ENCODE assay signal across 1 cellular context in the genomic region with DNA sequence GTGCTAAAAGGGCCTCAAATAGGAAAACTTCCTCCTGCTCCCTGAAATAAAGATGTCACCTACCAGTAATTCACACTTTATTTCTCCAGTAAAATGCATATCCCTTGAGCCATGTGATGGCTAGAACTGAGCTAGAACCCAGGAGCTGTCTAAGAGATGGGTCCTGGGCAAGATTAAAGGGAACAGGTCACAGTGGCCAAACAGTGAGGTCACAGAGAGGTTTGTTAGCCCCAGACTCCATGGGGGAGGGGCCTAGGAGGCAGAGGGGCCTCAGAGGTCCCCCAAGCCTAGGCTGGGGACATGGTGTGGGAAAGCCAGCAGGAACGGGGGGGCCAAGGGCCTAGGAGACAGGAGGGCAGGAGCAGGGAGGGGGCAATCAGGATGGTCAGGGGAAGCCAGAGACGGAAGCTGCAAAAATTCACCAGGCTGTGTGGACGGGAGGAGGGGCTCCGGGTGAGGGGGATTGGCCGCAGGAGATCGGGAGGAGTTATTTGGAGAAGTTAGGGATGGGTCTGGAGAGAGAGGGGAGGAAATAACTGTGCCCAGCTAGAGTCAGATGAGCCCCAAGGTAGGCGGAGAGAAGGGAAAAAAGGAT.
TF ChIP-seq lines count a peak whose summit lies in the region.

No MANE protein-coding gene starts in this region.

TF ChIP-seq in GM23338, 12 proteins besides CTCF, POLR2A, EP300 and RAD21 (continued from another document):
- TF ChIP-seq, protein P1, sequence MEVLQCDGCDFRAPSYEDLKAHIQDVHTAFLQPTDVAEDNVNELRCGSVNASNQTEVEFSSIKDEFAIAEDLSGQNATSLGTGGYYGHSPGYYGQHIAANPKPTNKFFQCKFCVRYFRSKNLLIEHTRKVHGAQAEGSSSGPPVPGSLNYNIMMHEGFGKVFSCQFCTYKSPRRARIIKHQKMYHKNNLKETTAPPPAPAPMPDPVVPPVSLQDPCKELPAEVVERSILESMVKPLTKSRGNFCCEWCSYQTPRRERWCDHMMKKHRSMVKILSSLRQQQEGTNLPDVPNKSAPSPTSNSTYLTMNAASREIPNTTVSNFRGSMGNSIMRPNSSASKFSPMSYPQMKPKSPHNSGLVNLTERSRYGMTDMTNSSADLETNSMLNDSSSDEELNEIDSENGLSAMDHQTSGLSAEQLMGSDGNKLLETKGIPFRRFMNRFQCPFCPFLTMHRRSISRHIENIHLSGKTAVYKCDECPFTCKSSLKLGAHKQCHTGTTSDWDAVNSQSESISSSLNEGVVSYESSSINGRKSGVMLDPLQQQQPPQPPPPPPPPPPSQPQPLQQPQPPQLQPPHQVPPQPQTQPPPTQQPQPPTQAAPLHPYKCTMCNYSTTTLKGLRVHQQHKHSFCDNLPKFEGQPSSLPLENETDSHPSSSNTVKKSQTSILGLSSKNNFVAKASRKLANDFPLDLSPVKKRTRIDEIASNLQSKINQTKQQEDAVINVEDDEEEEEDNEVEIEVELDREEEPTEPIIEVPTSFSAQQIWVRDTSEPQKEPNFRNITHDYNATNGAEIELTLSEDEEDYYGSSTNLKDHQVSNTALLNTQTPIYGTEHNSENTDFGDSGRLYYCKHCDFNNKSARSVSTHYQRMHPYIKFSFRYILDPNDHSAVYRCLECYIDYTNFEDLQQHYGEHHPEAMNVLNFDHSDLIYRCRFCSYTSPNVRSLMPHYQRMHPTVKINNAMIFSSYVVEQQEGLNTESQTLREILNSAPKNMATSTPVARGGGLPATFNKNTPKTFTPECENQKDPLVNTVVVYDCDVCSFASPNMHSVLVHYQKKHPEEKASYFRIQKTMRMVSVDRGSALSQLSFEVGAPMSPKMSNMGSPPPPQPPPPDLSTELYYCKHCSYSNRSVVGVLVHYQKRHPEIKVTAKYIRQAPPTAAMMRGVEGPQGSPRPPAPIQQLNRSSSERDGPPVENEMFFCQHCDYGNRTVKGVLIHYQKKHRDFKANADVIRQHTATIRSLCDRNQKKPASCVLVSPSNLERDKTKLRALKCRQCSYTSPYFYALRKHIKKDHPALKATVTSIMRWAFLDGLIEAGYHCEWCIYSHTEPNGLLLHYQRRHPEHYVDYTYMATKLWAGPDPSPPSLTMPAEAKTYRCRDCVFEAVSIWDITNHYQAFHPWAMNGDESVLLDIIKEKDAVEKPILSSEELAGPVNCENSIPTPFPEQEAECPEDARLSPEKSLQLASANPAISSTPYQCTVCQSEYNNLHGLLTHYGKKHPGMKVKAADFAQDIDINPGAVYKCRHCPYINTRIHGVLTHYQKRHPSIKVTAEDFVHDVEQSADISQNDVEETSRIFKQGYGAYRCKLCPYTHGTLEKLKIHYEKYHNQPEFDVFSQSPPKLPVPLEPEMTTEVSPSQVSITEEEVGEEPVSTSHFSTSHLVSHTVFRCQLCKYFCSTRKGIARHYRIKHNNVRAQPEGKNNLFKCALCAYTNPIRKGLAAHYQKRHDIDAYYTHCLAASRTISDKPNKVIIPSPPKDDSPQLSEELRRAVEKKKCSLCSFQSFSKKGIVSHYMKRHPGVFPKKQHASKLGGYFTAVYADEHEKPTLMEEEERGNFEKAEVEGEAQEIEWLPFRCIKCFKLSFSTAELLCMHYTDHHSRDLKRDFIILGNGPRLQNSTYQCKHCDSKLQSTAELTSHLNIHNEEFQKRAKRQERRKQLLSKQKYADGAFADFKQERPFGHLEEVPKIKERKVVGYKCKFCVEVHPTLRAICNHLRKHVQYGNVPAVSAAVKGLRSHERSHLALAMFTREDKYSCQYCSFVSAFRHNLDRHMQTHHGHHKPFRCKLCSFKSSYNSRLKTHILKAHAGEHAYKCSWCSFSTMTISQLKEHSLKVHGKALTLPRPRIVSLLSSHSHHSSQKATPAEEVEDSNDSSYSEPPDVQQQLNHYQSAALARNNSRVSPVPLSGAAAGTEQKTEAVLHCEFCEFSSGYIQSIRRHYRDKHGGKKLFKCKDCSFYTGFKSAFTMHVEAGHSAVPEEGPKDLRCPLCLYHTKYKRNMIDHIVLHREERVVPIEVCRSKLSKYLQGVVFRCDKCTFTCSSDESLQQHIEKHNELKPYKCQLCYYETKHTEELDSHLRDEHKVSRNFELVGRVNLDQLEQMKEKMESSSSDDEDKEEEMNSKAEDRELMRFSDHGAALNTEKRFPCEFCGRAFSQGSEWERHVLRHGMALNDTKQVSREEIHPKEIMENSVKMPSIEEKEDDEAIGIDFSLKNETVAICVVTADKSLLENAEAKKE (CRISPR knock-in tag; IDR thresholded peaks at IDR 0.05): no peak
- no peak for TF ChIP-seq ETS1 (IDR thresholded peaks at IDR 0.05)
- TF ChIP-seq NANOG (IDR thresholded peaks at IDR 0.05; ENCODE audit: borderline replicate concordance): no peak
- TF ChIP-seq EZH2phosphoT487 (IDR thresholded peaks at IDR 0.05; ENCODE audit: unreplicated experiment): no peak
- TF ChIP-seq, protein P2, sequence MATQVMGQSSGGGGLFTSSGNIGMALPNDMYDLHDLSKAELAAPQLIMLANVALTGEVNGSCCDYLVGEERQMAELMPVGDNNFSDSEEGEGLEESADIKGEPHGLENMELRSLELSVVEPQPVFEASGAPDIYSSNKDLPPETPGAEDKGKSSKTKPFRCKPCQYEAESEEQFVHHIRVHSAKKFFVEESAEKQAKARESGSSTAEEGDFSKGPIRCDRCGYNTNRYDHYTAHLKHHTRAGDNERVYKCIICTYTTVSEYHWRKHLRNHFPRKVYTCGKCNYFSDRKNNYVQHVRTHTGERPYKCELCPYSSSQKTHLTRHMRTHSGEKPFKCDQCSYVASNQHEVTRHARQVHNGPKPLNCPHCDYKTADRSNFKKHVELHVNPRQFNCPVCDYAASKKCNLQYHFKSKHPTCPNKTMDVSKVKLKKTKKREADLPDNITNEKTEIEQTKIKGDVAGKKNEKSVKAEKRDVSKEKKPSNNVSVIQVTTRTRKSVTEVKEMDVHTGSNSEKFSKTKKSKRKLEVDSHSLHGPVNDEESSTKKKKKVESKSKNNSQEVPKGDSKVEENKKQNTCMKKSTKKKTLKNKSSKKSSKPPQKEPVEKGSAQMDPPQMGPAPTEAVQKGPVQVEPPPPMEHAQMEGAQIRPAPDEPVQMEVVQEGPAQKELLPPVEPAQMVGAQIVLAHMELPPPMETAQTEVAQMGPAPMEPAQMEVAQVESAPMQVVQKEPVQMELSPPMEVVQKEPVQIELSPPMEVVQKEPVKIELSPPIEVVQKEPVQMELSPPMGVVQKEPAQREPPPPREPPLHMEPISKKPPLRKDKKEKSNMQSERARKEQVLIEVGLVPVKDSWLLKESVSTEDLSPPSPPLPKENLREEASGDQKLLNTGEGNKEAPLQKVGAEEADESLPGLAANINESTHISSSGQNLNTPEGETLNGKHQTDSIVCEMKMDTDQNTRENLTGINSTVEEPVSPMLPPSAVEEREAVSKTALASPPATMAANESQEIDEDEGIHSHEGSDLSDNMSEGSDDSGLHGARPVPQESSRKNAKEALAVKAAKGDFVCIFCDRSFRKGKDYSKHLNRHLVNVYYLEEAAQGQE (IDR thresholded peaks at IDR 0.05; ENCODE audit: unreplicated experiment): no peak
